10 cellular contexts compared by ENCODE assay signal in genomic region chr19:3576696-3577443, GRCh38. TPM values are rescaled to one million over a fixed set of nuclear protein-coding genes. Genes with fewer than 3 reads are reported as not detected.
A peak's percentile ranks its signal among the peaks of the same experiment; 100 is the strongest.
DNase-seq lines count a peak whose midpoint lies in the region; ATAC-seq and TF ChIP-seq lines count a peak whose summit lies in the region.
"Had no signal": no experiment of that assay in that cellular context is flagged by ENCODE, and none has a peak within 500 bp of the region (broad histone marks: within the 10 kb centered on the region; RNA-seq: fewer than 3 reads in every experiment).

No MANE protein-coding gene starts in this region.

- no peaks in the 10 kb centered on the region for H3K9me3 ChIP-seq in body of pancreas
- no peaks in the 10 kb centered on the region for H3K9me3 ChIP-seq in right atrium auricular region

- H3K27ac ChIP-seq in body of pancreas (no peak overlapping the region), right atrium auricular region (peak overlapping the region in 1 of 2 donors; percentile 48)
- H3K27ac ChIP-seq: VCaP had no signal

- intact Hi-C loops in body of pancreas (cut with DNase I) = no loop called here
- intact Hi-C loops in posterior vena cava (cut with DNase I) = no loop called here

- ATAC-seq in body of pancreas = no peak
- no peak for ATAC-seq in HG02840 (IDR thresholded peaks at IDR 0.05; ENCODE audit: low FRiP score, unreplicated experiment)
- no peak for ATAC-seq in GM18498 (IDR thresholded peaks at IDR 0.05; ENCODE audit: unreplicated experiment)
- ATAC-seq: CD8-positive, alpha-beta T cell had no signal

- H3K4me1 ChIP-seq in body of pancreas (peaks cover 14% of the 10 kb centered on the region), right atrium auricular region (peaks cover 0 to 26% of the 10 kb centered on the region in 2 donors)

- peak; percentile 53 for DNase-seq in CD1c-positive myeloid dendritic cell (ENCODE audit: extremely low spot score)
- DNase-seq in body of pancreas = peak in 3 of 4 donors; percentile 31 to 43 (median 39)
- no peak for DNase-seq in right atrium auricular region (ENCODE audit: low spot score)
- DNase-seq in posterior vena cava (ENCODE audit: low spot score) = peak; percentile 91
- no peak for DNase-seq in stimulated activated CD4-positive, alpha-beta T cell treated with anti-CD3 and anti-CD28 coated beads, Interleukin-4, amount 100 ng/mL, for 24 hours
- DNase-seq in NCI-H748 (lab: John Stamatoyannopoulos, UW; ENCODE audit: unreplicated experiment) = no peak
- DNase-seq: CD8-positive, alpha-beta T cell had no signal

- H3K36me3 ChIP-seq in body of pancreas (replicated peaks in 1 of 2; ENCODE audit: insufficient read depth in 1 of 2, low read depth in 2 of 2) (no peaks in the 10 kb centered on the region), right atrium auricular region (peaks cover 5% of the 10 kb centered on the region)

- H3K27me3 ChIP-seq in body of pancreas (no peaks in the 10 kb centered on the region), right atrium auricular region (no peaks in the 10 kb centered on the region)

- WGBS in body of pancreas, 2 donors = 64 to 92% methylated on average over 45 to 63 of the region's 78 CpGs

- no peak for TF ChIP-seq POLR2A in body of pancreas (IDR thresholded peaks at IDR 0.05)

- no peak overlapping the region for H3K4me3 ChIP-seq in body of pancreas
- H3K4me3 ChIP-seq in right atrium auricular region = peak overlapping the region; percentile 14 to 31

- TF ChIP-seq CTCF in body of pancreas (IDR thresholded peaks at IDR 0.05) = no peak
- TF ChIP-seq CTCF in right atrium auricular region (IDR thresholded peaks at IDR 0.05) = no peak

RNA-seq across cellular contexts. Expression of gene HMG20B, which starts 4.1 kb away (rescaled TPM):
- 10 to 100 TPM; 66.7 to 91.0 TPM for total RNA-seq in body of pancreas
- total RNA-seq in right atrium auricular region = 10 to 100 TPM; 51.8 to 52.5 TPM
- 100 to 1,000 TPM in 1 of 2 donors, 10 to 100 TPM in 1; 96.8 to 111 TPM for total RNA-seq in posterior vena cava

RNA-seq across cellular contexts. Expression of gene GIPC3, which starts 8.4 kb away (rescaled TPM):
- total RNA-seq in body of pancreas (under 1 TPM; 0.78 to 0.99 TPM), right atrium auricular region (1 to 10 TPM in 1 of 2 donors, under 1 TPM in 1; 0.96 to 1.5 TPM), posterior vena cava (10 to 100 TPM; 13.9 to 14.6 TPM)

RNA-seq across cellular contexts. Expression of gene MFSD12, which starts 19.5 kb away (rescaled TPM):
- total RNA-seq in body of pancreas = 10 to 100 TPM; 64.3 to 78.8 TPM
- total RNA-seq in right atrium auricular region = 10 to 100 TPM; 15.8 to 35.4 TPM
- total RNA-seq in posterior vena cava = 10 to 100 TPM; 49.6 to 52.7 TPM

RNA-seq across cellular contexts. Expression of gene TBXA2R, which starts 29.8 kb away (rescaled TPM):
- total RNA-seq in body of pancreas = 1 to 10 TPM in 1 of 2 donors, under 1 TPM in 1; 0.52 to 3.0 TPM
- total RNA-seq in right atrium auricular region = 1 to 10 TPM in 1 of 2 donors, under 1 TPM in 1; 0.67 to 1.1 TPM
- total RNA-seq in posterior vena cava = 10 to 100 TPM; 46.9 to 49.6 TPM

RNA-seq across cellular contexts. Expression of gene TEKTIP1, which starts 37.9 kb away (rescaled TPM):
- total RNA-seq in body of pancreas (1 to 10 TPM in 1 of 2 donors, not detected in 1; 1.3 TPM), right atrium auricular region (not detected), posterior vena cava (1 to 10 TPM in 1 of 2 donors, under 1 TPM in 1; 0.90 to 2.6 TPM)

Comparison
In these comparisons a context has a peak if more than half of its experiments do, and no peak if none do; other contexts are left out.
1. DNase-seq: peak in CD1c-positive myeloid dendritic cell (single experiment), body of pancreas (3 of 4) and posterior vena cava (single experiment); none in right atrium auricular region (single experiment), stimulated activated CD4-positive, alpha-beta T cell treated with anti-CD3 and anti-CD28 coated beads, Interleukin-4, amount 100 ng/mL, for 24 hours (single experiment) and NCI-H748 (single experiment).
2. H3K4me3 ChIP-seq: peak in right atrium auricular region (2 of 2); none in body of pancreas (0 of 2).
3. RNA of gene GIPC3, which starts 8.4 kb away (total RNA-seq): 13.9 to 14.6 TPM in posterior vena cava; 0.96 to 1.5 TPM in right atrium auricular region and 0.78 to 0.99 TPM in body of pancreas; every median in the first group is over 4 times any median in the second.